Comparison of ENCODE assay signal across 1 cellular context in genomic region chr6:167282165-167282564, GRCh38.
TF ChIP-seq lines count a peak whose summit lies in the region.

No MANE protein-coding gene starts in this region.

TF ChIP-seq in neural cell, 6 proteins besides CTCF, POLR2A, EP300 and RAD21 (continued from another document):
- TF ChIP-seq EZH2 (IDR thresholded peaks at IDR 0.05; ENCODE audit: borderline replicate concordance, insufficient read depth, low read length, poor library complexity, severe bottlenecking) (no peak), MXI1 (conservative IDR thresholded peaks at IDR 0.05; ENCODE audit: poor library complexity, severe bottlenecking) (no peak), POLR2AphosphoS5 (IDR thresholded peaks at IDR 0.05) (no peak)
TF ChIP-seq in neural cell: peak in this region for 0.
